ENCODE assay signal across 7 cellular contexts in the genomic region with DNA sequence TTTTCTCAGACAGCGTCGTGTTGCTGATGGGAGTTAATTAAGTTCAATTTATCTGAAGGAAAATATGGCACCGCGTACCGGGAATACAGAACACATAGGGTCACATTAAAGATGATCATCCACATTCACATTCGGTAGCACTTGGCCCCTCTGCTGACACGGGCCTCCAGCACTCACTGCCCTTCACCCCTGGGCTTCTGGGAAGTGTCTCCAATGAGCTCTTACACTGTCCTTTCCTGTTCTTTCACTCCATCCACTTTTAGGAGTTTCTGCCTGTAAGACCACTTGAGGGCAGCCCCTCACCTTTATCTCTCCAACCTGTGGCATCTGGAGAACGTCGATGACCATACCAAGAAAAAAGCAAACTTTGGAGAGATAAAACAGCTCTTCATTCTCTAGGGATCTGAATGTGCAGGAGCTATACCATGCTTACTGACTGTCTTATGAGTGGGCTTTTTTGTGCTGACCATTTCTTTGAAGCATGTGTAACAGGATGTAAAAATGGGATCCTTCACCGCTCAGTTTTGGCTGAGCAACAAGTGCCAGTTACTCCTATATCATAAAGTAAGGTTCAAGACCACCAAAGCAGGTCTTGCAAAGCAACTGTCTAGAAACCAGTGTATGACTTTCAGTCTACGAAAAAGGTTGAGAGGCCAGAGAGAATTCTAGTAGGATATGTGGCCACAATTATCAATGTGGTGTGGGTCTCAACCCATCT. TPM values are rescaled to one million over a fixed set of nuclear protein-coding genes. Genes with fewer than 3 reads are reported as not detected.
DNase-seq lines count a peak whose midpoint lies in the region; ATAC-seq and TF ChIP-seq lines count a peak whose summit lies in the region.

No MANE protein-coding gene starts in this region.

- peaks cover 17 to 47% (median 37%) of the 10 kb centered on the region in 7 donors for H3K4me1 Mint-ChIP-seq in naive thymus-derived CD4-positive, alpha-beta T cell

- H3K4me3 Mint-ChIP-seq in naive thymus-derived CD4-positive, alpha-beta T cell, result peak overlapping the region; percentile 93 to 100 (median 98)

- peak overlapping the region; percentile 92 for H3K27ac ChIP-seq in cingulate gyrus (ENCODE audit: low read depth, low read length)
- H3K27ac ChIP-seq in naive thymus-derived CD4-positive, alpha-beta T cell (ENCODE audit: low read depth, low read length), result peak overlapping the region; percentile 84

- no peak for ATAC-seq in naive thymus-derived CD4-positive, alpha-beta T cell
- ATAC-seq in GM21529 (IDR thresholded peaks at IDR 0.05; ENCODE audit: unreplicated experiment) (no peak), HG03457 (IDR thresholded peaks at IDR 0.05; ENCODE audit: unreplicated experiment) (no peak)

- H3K4me3 ChIP-seq in GM12875 (ENCODE audit: low read depth, low read length) (peak overlapping the region; percentile 87), NT2/D1 (ENCODE audit: insufficient read length, low read depth) (peak overlapping the region; percentile 74)
- peak overlapping the region; percentile 85 for H3K4me3 ChIP-seq in naive thymus-derived CD4-positive, alpha-beta T cell (ENCODE audit: low read length)

- H3K36me3 Mint-ChIP-seq in naive thymus-derived CD4-positive, alpha-beta T cell, result peaks cover 0 to 4% (median 0%) of the 10 kb centered on the region in 5 donors

- CTCF ChIA-PET in naive thymus-derived CD4-positive, alpha-beta T cell (lab: Charles Lee), result interaction anchor here (0.6 to 2.8 kb wide), 5 partner anchors 13 to 717 kb away, joined by 3 to 14 read pairs (median 3); partner anchors contain the start of gene SAAL1

- H3K27me3 Mint-ChIP-seq in naive thymus-derived CD4-positive, alpha-beta T cell, result no peaks in the 10 kb centered on the region

- peak overlapping the region; percentile 70 for H3K9ac ChIP-seq in NT2/D1 (ENCODE audit: insufficient read length, low read depth)

- no peak for TF ChIP-seq CTCF in GM12875 (IDR thresholded peaks at IDR 0.05; ENCODE audit: borderline replicate concordance, insufficient read depth, low read depth, low read length)

- H3K27me3 ChIP-seq in NT2/D1 (ENCODE audit: insufficient read depth, insufficient read length), result peaks cover 33% of the 10 kb centered on the region
- no peaks in the 10 kb centered on the region for H3K27me3 ChIP-seq in naive thymus-derived CD4-positive, alpha-beta T cell (ENCODE audit: control insufficient read depth in 2 of 2, insufficient read depth in 2 of 2, low read length in 2 of 2)

- no peaks in the 10 kb centered on the region for H3K36me3 ChIP-seq in NT2/D1 (ENCODE audit: insufficient read depth, insufficient read length, low read length)
- H3K36me3 ChIP-seq in naive thymus-derived CD4-positive, alpha-beta T cell (ENCODE audit: control insufficient read depth in 2 of 3, insufficient read depth in 3 of 3, low read length in 3 of 3), result peaks cover 0 to 4% (median 0%) of the 10 kb centered on the region in 3 experiments

- intact Hi-C loops in naive thymus-derived CD4-positive, alpha-beta T cell (cut with micrococcal nuclease), result loop anchor here (1.0 to 10.0 kb wide), 20 partner anchors 23 to 1701 kb away; partner anchors contain the start of genes C11orf58 (in 2 of the 2), GTF2H1 (in 2 of the 2), HPS5 (in 2 of the 2) and NAV2 (in 2 of the 2)

- peak overlapping the region; percentile 89 to 99 (median 99) for H3K27ac Mint-ChIP-seq in naive thymus-derived CD4-positive, alpha-beta T cell

- peaks cover 2% of the 10 kb centered on the region for H3K4me1 ChIP-seq in NT2/D1 (ENCODE audit: insufficient read depth, insufficient read length)
- peaks cover 10% of the 10 kb centered on the region in 2 donors for H3K4me1 ChIP-seq in naive thymus-derived CD4-positive, alpha-beta T cell (ENCODE audit: control insufficient read depth in 2 of 2, insufficient read depth in 2 of 2, low read length in 2 of 2)

- POLR2A ChIA-PET in naive thymus-derived CD4-positive, alpha-beta T cell (lab: Charles Lee), result interaction anchor here (0.6 to 2.3 kb wide), 10 partner anchors 10 to 1274 kb away, joined by 3 to 11 read pairs (median 4); partner anchors contain the start of genes NUCB2, PIK3C2A, SAAL1 and TSG101

- DNase-seq in NT2/D1 (ENCODE audit: low read depth, low spot score) (no peak), NCI-H2081 treated with DMSO at 0.1 percent for 48 hours (lab: John Stamatoyannopoulos, UW) (no peak)
- DNase-seq in naive thymus-derived CD4-positive, alpha-beta T cell, result peak in 3 of 9 donors; percentile 1 to 7 (median 2)

- H3K9me3 Mint-ChIP-seq in naive thymus-derived CD4-positive, alpha-beta T cell, result peaks cover 0 to 5% (median 0%) of the 10 kb centered on the region in 11 donors

- H3K9me3 ChIP-seq in NT2/D1 (ENCODE audit: insufficient read depth, low read length), result no peaks in the 10 kb centered on the region
- H3K9me3 ChIP-seq in naive thymus-derived CD4-positive, alpha-beta T cell (ENCODE audit: control insufficient read depth in 2 of 3, low read length in 3 of 3), result no peaks in the 10 kb centered on the region

RNA-seq across cellular contexts. Expression of gene SERGEF, which starts 1.1 kb away (rescaled TPM):
- total RNA-seq in naive thymus-derived CD4-positive, alpha-beta T cell, result 10 to 100 TPM; 35.0 to 57.7 (median 52.9) TPM
- 10 to 100 TPM; 77.0 to 93.5 TPM for polyA plus RNA-seq in naive thymus-derived CD4-positive, alpha-beta T cell

RNA-seq across cellular contexts. Expression of gene TPH1, which starts 32.1 kb away (rescaled TPM):
- 1 to 10 TPM in 2 of 5 experiments, under 1 TPM in 3; 0.41 to 2.7 (median 0.92) TPM for total RNA-seq in naive thymus-derived CD4-positive, alpha-beta T cell
- under 1 TPM in 1 of 2 donors, not detected in 1; 0.06 TPM for polyA plus RNA-seq in naive thymus-derived CD4-positive, alpha-beta T cell
